18 cellular contexts compared by ENCODE assay signal in the genomic region with DNA sequence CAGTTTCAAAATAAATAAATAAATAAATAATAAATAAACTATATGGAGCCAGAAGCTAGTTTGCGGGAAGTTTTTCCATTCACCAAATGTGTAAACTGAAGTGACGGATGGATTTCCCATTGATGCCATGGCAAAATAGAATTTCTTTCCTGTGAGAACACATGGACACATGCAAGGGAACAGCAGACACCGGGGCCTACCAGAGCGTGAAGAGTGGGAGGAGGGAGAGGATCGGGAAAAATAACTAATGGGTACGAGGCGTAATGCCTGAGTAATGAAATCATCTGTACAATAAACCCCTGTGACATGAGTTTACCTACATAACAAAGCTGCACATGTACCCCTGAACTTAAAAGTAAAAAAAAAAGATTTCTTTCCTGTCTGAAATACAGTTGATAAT.
"Had no signal": no experiment of that assay in that cellular context is flagged by ENCODE, and none has a peak within 500 bp of the region (broad histone marks: within the 10 kb centered on the region; RNA-seq: fewer than 3 reads in every experiment).

No MANE protein-coding gene starts in this region.

- H3K36me3 Mint-ChIP-seq: IgD-negative memory B cell had no signal

- H3K27ac Mint-ChIP-seq: IgD-negative memory B cell had no signal

- H3K4me3 ChIP-seq: K562, SJCRH30 had no signal

- DNase-seq: Kasumi-1, MM.1S, NCI-H1092 treated with DMSO at 0.1 percent for 48 hours, NCI-H1436, NCI-H187, NCI-H2029, NCI-H2081 treated with DMSO at 0.1 percent for 48 hours, NCI-H2171, NCI-H226, NCI-H446, NCI-H510A, NCI-H524 treated with DMSO at 0.1 percent for 48 hours, NCI-H69, NCI-H774, SHP77 treated with DMSO at 0.1 percent for 48 hours, SJCRH30 had no signal

- H3K4me3 Mint-ChIP-seq: IgD-negative memory B cell had no signal

- H3K27me3 Mint-ChIP-seq: IgD-negative memory B cell had no signal

- H3K4me1 Mint-ChIP-seq: IgD-negative memory B cell had no signal
